Comparison of ENCODE assay signal across 13 cellular contexts in the genomic region with DNA sequence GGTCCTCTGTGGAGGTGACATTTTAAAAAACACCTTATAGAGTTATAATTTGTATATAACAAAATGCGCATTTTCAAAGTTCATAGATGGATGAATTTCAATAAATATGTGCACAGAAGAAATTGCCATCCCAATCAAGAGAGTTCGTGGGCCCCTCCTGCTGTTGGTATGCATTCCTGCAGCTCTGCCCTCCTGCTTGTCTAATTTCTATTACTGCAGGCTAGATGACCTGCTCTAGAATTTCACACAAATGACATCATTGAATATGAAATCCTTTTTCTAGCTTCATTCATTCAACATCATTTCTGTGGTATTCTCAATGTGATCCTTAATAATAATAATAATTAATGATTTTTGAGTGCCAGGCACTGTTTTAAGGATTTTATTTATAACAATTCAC.
DNase-seq lines count a peak whose midpoint lies in the region; TF ChIP-seq lines count a peak whose summit lies in the region.
"Had no signal": no experiment of that assay in that cellular context is flagged by ENCODE, and none has a peak within 500 bp of the region (broad histone marks: within the 10 kb centered on the region; RNA-seq: fewer than 3 reads in every experiment).

No MANE protein-coding gene starts in this region.

- H3K4me3 ChIP-seq in DOHH2 (ENCODE audit: low read length): no peak overlapping the region
- no peak overlapping the region for H3K4me3 ChIP-seq in brain microvascular endothelial cell (ENCODE audit: low read depth, low read length)
- H3K4me3 ChIP-seq in mesenchymal stem cell (ENCODE audit: insufficient read depth in 1 of 2, low read depth in 1 of 2, low read length in 2 of 2): no peak overlapping the region
- no peak overlapping the region for H3K4me3 ChIP-seq in stomach
- H3K4me3 ChIP-seq: Peyer's patch had no signal

- intact Hi-C loops in stomach (cut with DNase I; ENCODE audit: low total_unique reads): no loop called here

- H3K14ac ChIP-seq in mesenchymal stem cell (ENCODE audit: low read length in 2 of 2): no peak overlapping the region

- WGBS in mesenchymal stem cell: 95% methylated on average over 2 of the region's 2 CpGs
- WGBS in stomach, 5 donors: 75 to 87% (median 85%) methylated on average over 2 of the region's 2 CpGs

- no peak overlapping the region for H4K91ac ChIP-seq in mesenchymal stem cell (ENCODE audit: low read length)

- no peak overlapping the region for H2BK120ac ChIP-seq in mesenchymal stem cell (ENCODE audit: low read depth, low read length)

- no peak overlapping the region for H2BK15ac ChIP-seq in mesenchymal stem cell (ENCODE audit: low read depth, poor library complexity, severe bottlenecking)

- no peak overlapping the region for H3K4me2 ChIP-seq in DOHH2 (ENCODE audit: low read length)
- no peak overlapping the region for H3K4me2 ChIP-seq in mesenchymal stem cell (ENCODE audit: low read length, poor library complexity, severe bottlenecking)

- no peak for TF ChIP-seq POLR2A in stomach (IDR thresholded peaks at IDR 0.05)

- H3K27me3 ChIP-seq in DOHH2 (ENCODE audit: control insufficient read depth, low read length) (0 out of 2 replicates have a peak, but pooled peaks cover 3% of the 10 kb centered on the region), brain microvascular endothelial cell (replicated peaks) (no peaks in the 10 kb centered on the region), mesenchymal stem cell (ENCODE audit: control insufficient read depth in 1 of 2, insufficient read depth in 1 of 2, low read length in 2 of 2) (no peaks in the 10 kb centered on the region), stomach (no peaks in the 10 kb centered on the region)
- H3K27me3 ChIP-seq: Peyer's patch had no signal

- no peak overlapping the region for H2AK5ac ChIP-seq in mesenchymal stem cell (ENCODE audit: low read length, severe bottlenecking)

- H3K9me3 ChIP-seq in DOHH2 (ENCODE audit: control insufficient read depth, insufficient read depth, low read length): no peaks in the 10 kb centered on the region
- H3K9me3 ChIP-seq in mesenchymal stem cell (ENCODE audit: control insufficient read depth, low read length): no peaks in the 10 kb centered on the region
- H3K9me3 ChIP-seq in stomach: no peaks in the 10 kb centered on the region
- H3K9me3 ChIP-seq: Peyer's patch had no signal

- H3K27ac ChIP-seq in DOHH2 (ENCODE audit: low read depth, low read length): no peak overlapping the region
- H3K27ac ChIP-seq in brain microvascular endothelial cell: no peak overlapping the region
- H3K27ac ChIP-seq in mesenchymal stem cell (ENCODE audit: low read length, poor library complexity, severe bottlenecking): no peak overlapping the region
- H3K27ac ChIP-seq in stomach: no peak overlapping the region
- H3K27ac ChIP-seq: Peyer's patch had no signal

- H3K9me2 ChIP-seq in DOHH2 (replicated peaks; ENCODE audit: control insufficient read depth, low read length): no peaks in the 10 kb centered on the region

- H2AFZ ChIP-seq in mesenchymal stem cell (ENCODE audit: low read depth, low read length): no peak overlapping the region

- H2BK12ac ChIP-seq in mesenchymal stem cell (ENCODE audit: low read length in 2 of 2): no peak overlapping the region

- no peaks in the 10 kb centered on the region for H3F3A ChIP-seq in DOHH2 (ENCODE audit: control insufficient read depth, insufficient read depth)

- in situ Hi-C loops in brain microvascular endothelial cell (cut with HindIII; ENCODE audit: low pct_ligation_motif_present, low sequenced_read_pairs): no loop called here

- no peaks in the 10 kb centered on the region for H3K36me3 ChIP-seq in DOHH2 (ENCODE audit: control insufficient read depth, low read length)
- H3K36me3 ChIP-seq in brain microvascular endothelial cell (replicated peaks): no peaks in the 10 kb centered on the region
- peaks cover 0 to under 1% of the 10 kb centered on the region in 2 experiments for H3K36me3 ChIP-seq in mesenchymal stem cell (ENCODE audit: control insufficient read depth in 1 of 2, insufficient read depth in 2 of 2, low read depth in 1 of 2, low read length in 2 of 2)
- no peaks in the 10 kb centered on the region for H3K36me3 ChIP-seq in stomach
- H3K36me3 ChIP-seq: Peyer's patch had no signal

- H4K8ac ChIP-seq in mesenchymal stem cell (ENCODE audit: low read length): no peak overlapping the region

- H2BK5ac ChIP-seq in mesenchymal stem cell (ENCODE audit: low read depth, low read length, poor library complexity, severe bottlenecking): no peak overlapping the region

- H3K9ac ChIP-seq in mesenchymal stem cell (ENCODE audit: low read length): no peak overlapping the region

- no peak overlapping the region for H3K23ac ChIP-seq in mesenchymal stem cell (ENCODE audit: low read length in 2 of 2)

- no peaks in the 10 kb centered on the region for H4K20me1 ChIP-seq in DOHH2 (ENCODE audit: control insufficient read depth, insufficient read depth, low read depth, low read length)

- H3K18ac ChIP-seq in mesenchymal stem cell (ENCODE audit: low read depth in 1 of 2, low read length in 2 of 2): no peak overlapping the region

- H3K4ac ChIP-seq in mesenchymal stem cell (ENCODE audit: low read depth in 1 of 2, low read length in 2 of 2): no peak overlapping the region

- no peaks in the 10 kb centered on the region for H3K4me1 ChIP-seq in DOHH2 (ENCODE audit: control insufficient read depth, low read length)
- peaks cover 2% of the 10 kb centered on the region for H3K4me1 ChIP-seq in mesenchymal stem cell (ENCODE audit: control insufficient read depth, insufficient read depth, low read depth, low read length)
- no peaks in the 10 kb centered on the region for H3K4me1 ChIP-seq in stomach
- H3K4me1 ChIP-seq: Peyer's patch had no signal

- H3K79me1 ChIP-seq in mesenchymal stem cell (replicated peaks; ENCODE audit: low read length, poor library complexity, severe bottlenecking): no peaks in the 10 kb centered on the region

- TF ChIP-seq EP300 in stomach (IDR thresholded peaks at IDR 0.05): no peak

- no peaks in the 10 kb centered on the region for H3K79me2 ChIP-seq in DOHH2 (ENCODE audit: control insufficient read depth, low read length)

- TF ChIP-seq CTCF in DOHH2 (IDR thresholded peaks at IDR 0.05; ENCODE audit: low read depth, low read length, poor library complexity, severe bottlenecking) (peak; percentile 15), brain microvascular endothelial cell (IDR thresholded peaks at IDR 0.05; ENCODE audit: low read depth, low read length, missing control alignments) (peak; percentile 56), stomach (IDR thresholded peaks at IDR 0.05) (no peak)

- peak; percentile 12 for DNase-seq in NCI-H69 (lab: John Stamatoyannopoulos, UW)
- peak; percentile 14 for DNase-seq in brain microvascular endothelial cell
- peak; percentile 8 for DNase-seq in mesenchymal stem cell
- DNase-seq in activated T-cell treated with anti-CD3 and anti-CD28 coated beads, Interleukin-2, amount 50 U/mL, for 48 hours: no peak
- DNase-seq in GF-D8 (lab: John Stamatoyannopoulos, UW): no peak
- no peak for DNase-seq in stomach
- DNase-seq: activated CD4-positive, alpha-beta T cell treated with anti-CD3 and anti-CD28 coated beads for 1 hour; CD4-positive, alpha-beta memory T cell; hypothalamus; NCI-H1105; NCI-H510A; Peyer's patch had no signal

Comparison
In these comparisons a context has a peak if more than half of its experiments do, and no peak if none do; other contexts are left out.
1. CTCF ChIP-seq: peak in DOHH2 (single experiment) and brain microvascular endothelial cell (single experiment); none in stomach (0 of 7).
2. DNase-seq: peak in NCI-H69 (single experiment), brain microvascular endothelial cell (single experiment) and mesenchymal stem cell (single experiment); none in activated T-cell treated with anti-CD3 and anti-CD28 coated beads, Interleukin-2, amount 50 U/mL, for 48 hours (0 of 2), GF-D8 (single experiment) and stomach (single experiment).